In genomic region chr19:8539621-8540149, GRCh38 we compare ENCODE assay signal across 19 cellular contexts. TPM values are rescaled to one million over a fixed set of nuclear protein-coding genes. Genes with fewer than 3 reads are reported as not detected.
DNase-seq lines count a peak whose midpoint lies in the region; ATAC-seq, FAIRE-seq and TF ChIP-seq lines count a peak whose summit lies in the region.
"Had no signal": no experiment of that assay in that cellular context is flagged by ENCODE, and none has a peak within 500 bp of the region (broad histone marks: within the 10 kb centered on the region; RNA-seq: fewer than 3 reads in every experiment).

No MANE protein-coding gene starts in this region.

- CTCF ChIA-PET in T-cell (lab: Charles Lee) = interaction anchor here in 1 of 2 donors (0.6 kb wide), 1 partner anchor 1873 kb away, joined by 4 read pairs; no protein-coding TSS in a partner anchor

- no peak for TF ChIP-seq POLR2A in H54 (IDR thresholded peaks at IDR 0.05; ENCODE audit: low read depth, low read length)

- H3K27me3 Mint-ChIP-seq in T-cell (no peaks in the 10 kb centered on the region), natural killer cell (ENCODE audit: low read depth in 2 of 2) (no peaks in the 10 kb centered on the region)
- H3K27me3 Mint-ChIP-seq in dendritic cell treated with granulocyte-macrophage colony-stimulating factor and Interleukin-4, amounts not matched to agents 40 ng/mL and 50 ng/mL, for 4 days = no peaks in the 10 kb centered on the region

- H3K4me1 Mint-ChIP-seq in T-cell (no peaks in the 10 kb centered on the region), natural killer cell (peaks cover 0 to 16% of the 10 kb centered on the region in 2 donors)
- peaks cover 33% of the 10 kb centered on the region for H3K4me1 Mint-ChIP-seq in dendritic cell treated with granulocyte-macrophage colony-stimulating factor and Interleukin-4, amounts not matched to agents 40 ng/mL and 50 ng/mL, for 4 days (ENCODE audit: low read depth)
- no peaks in the 10 kb centered on the region for H3K4me1 Mint-ChIP-seq in stimulated activated effector memory CD8-positive, alpha-beta T cell treated with anti-CD3 and anti-CD28 coated beads, Interleukin-12 subunit alpha, Interleukin-12 subunit beta, amount 100 ng/mL, for 72 hours

- no peak for TF ChIP-seq CTCF in natural killer cell (IDR thresholded peaks at IDR 0.05)

- H3K27ac Mint-ChIP-seq in T-cell (peak overlapping the region; percentile 16 to 31), natural killer cell (peak overlapping the region; percentile 71 to 78)
- H3K27ac Mint-ChIP-seq in dendritic cell treated with granulocyte-macrophage colony-stimulating factor and Interleukin-4, amounts not matched to agents 40 ng/mL and 50 ng/mL, for 4 days = peak overlapping the region; percentile 75
- H3K27ac Mint-ChIP-seq in stimulated activated effector memory CD8-positive, alpha-beta T cell treated with anti-CD3 and anti-CD28 coated beads, Interleukin-12 subunit alpha, Interleukin-12 subunit beta, amount 100 ng/mL, for 72 hours = peak overlapping the region; percentile 75
- H3K27ac Mint-ChIP-seq: CD8-positive, alpha-beta T cell; HFFc6 had no signal

- H3K4me3 Mint-ChIP-seq in T-cell = no peak overlapping the region
- H3K4me3 Mint-ChIP-seq in dendritic cell treated with granulocyte-macrophage colony-stimulating factor and Interleukin-4, amounts not matched to agents 40 ng/mL and 50 ng/mL, for 4 days = no peak overlapping the region
- no peak overlapping the region for H3K4me3 Mint-ChIP-seq in natural killer cell
- H3K4me3 Mint-ChIP-seq in stimulated activated effector memory CD8-positive, alpha-beta T cell treated with anti-CD3 and anti-CD28 coated beads, Interleukin-12 subunit alpha, Interleukin-12 subunit beta, amount 100 ng/mL, for 72 hours = no peak overlapping the region
- H3K4me3 Mint-ChIP-seq: CD8-positive, alpha-beta T cell; HFFc6 had no signal

- no peaks in the 10 kb centered on the region for H3K9me3 Mint-ChIP-seq in T-cell
- no peaks in the 10 kb centered on the region for H3K9me3 Mint-ChIP-seq in dendritic cell treated with granulocyte-macrophage colony-stimulating factor and Interleukin-4, amounts not matched to agents 40 ng/mL and 50 ng/mL, for 4 days
- peaks cover 0 to 3% of the 10 kb centered on the region in 2 donors for H3K9me3 Mint-ChIP-seq in natural killer cell
- no peaks in the 10 kb centered on the region for H3K9me3 Mint-ChIP-seq in stimulated activated effector memory CD8-positive, alpha-beta T cell treated with anti-CD3 and anti-CD28 coated beads, Interleukin-12 subunit alpha, Interleukin-12 subunit beta, amount 100 ng/mL, for 72 hours
- H3K9me3 Mint-ChIP-seq: CD8-positive, alpha-beta T cell; HFFc6 had no signal

- DNase-seq in T-cell = no peak
- DNase-seq in natural killer cell = no peak
- no peak for DNase-seq in stimulated activated effector memory CD8-positive, alpha-beta T cell treated with anti-CD3 and anti-CD28 coated beads, Interleukin-12 subunit alpha, Interleukin-12 subunit beta, amount 100 ng/mL, for 72 hours (ENCODE audit: low spot score in 2 of 2)
- DNase-seq in H54 (ENCODE audit: insufficient read length, low spot score) = no peak
- no peak for DNase-seq in DMS153 treated with DMSO at 0.1 percent for 48 hours (lab: John Stamatoyannopoulos, UW; ENCODE audit: unreplicated experiment)
- no peak for DNase-seq in middle frontal gyrus (ENCODE audit: extremely low spot score, low spot score)
- DNase-seq: BE2C; CD8-positive, alpha-beta T cell; COR-L47; DMS153; DND-41; GDM1; GOT3; HCEC 1CT; HFFc6 had no signal

- no peak for ATAC-seq in T-cell (replicated peaks in 1 of 4)
- no peak for ATAC-seq in natural killer cell
- no peak for ATAC-seq in stimulated activated effector memory CD8-positive, alpha-beta T cell treated with anti-CD3 and anti-CD28 coated beads, Interleukin-12 subunit alpha, Interleukin-12 subunit beta, amount 100 ng/mL, for 72 hours
- ATAC-seq: A549; CD8-positive, alpha-beta T cell had no signal

- POLR2A ChIA-PET in T-cell (lab: Charles Lee) = no interaction called here

- FAIRE-seq in H54 (lab: Jason Lieb, UNC) = no peak
- FAIRE-seq: A549, D721Med, GM12892 had no signal

- H3K36me3 Mint-ChIP-seq in T-cell = peaks cover 23% of the 10 kb centered on the region
- H3K36me3 Mint-ChIP-seq in dendritic cell treated with granulocyte-macrophage colony-stimulating factor and Interleukin-4, amounts not matched to agents 40 ng/mL and 50 ng/mL, for 4 days (ENCODE audit: low read depth) = peaks cover 65% of the 10 kb centered on the region
- no peaks in the 10 kb centered on the region for H3K36me3 Mint-ChIP-seq in natural killer cell
- H3K36me3 Mint-ChIP-seq in stimulated activated effector memory CD8-positive, alpha-beta T cell treated with anti-CD3 and anti-CD28 coated beads, Interleukin-12 subunit alpha, Interleukin-12 subunit beta, amount 100 ng/mL, for 72 hours = peaks cover 53% of the 10 kb centered on the region

- intact Hi-C loops in dendritic cell treated with granulocyte-macrophage colony-stimulating factor and Interleukin-4, amounts not matched to agents 40 ng/mL and 50 ng/mL, for 4 days (cut with micrococcal nuclease) = loop anchor here (5.0 kb wide), 1 partner anchor 38 kb away; the partner anchor contains the start of gene MYO1F
- intact Hi-C loops in natural killer cell (cut with micrococcal nuclease) = no loop called here

RNA-seq across cellular contexts. Expression of gene ZNF414, which starts 25.7 kb away (rescaled TPM):
- total RNA-seq in T-cell (10 to 100 TPM; 34.4 to 78.6 (median 67.2) TPM), natural killer cell (10 to 100 TPM; 42.1 to 46.4 (median 42.3) TPM)

RNA-seq across cellular contexts. Expression of gene PRAM1, which starts 37.2 kb away (rescaled TPM):
- total RNA-seq in T-cell (1 to 10 TPM; 2.2 to 5.1 (median 3.8) TPM), natural killer cell (10 to 100 TPM in 1 of 3 donors, 1 to 10 TPM in 2; 7.7 to 17.5 (median 9.0) TPM)

RNA-seq across cellular contexts. Expression of gene MYO1F, which starts 37.6 kb away (rescaled TPM):
- total RNA-seq in T-cell = 100 to 1,000 TPM; 109 to 363 (median 277) TPM
- total RNA-seq in natural killer cell = 1,000 to 10,000 TPM in 2 of 3 donors, 100 to 1,000 TPM in 1; 971 to 1,223 (median 1,014) TPM

Comparison
In these comparisons a context has a peak if more than half of its experiments do, and no peak if none do; other contexts are left out.
1. H3K27ac Mint-ChIP-seq: peak in every context shown above with its lines; median percentile 75 in dendritic cell treated with granulocyte-macrophage colony-stimulating factor and Interleukin-4, amounts not matched to agents 40 ng/mL and 50 ng/mL, for 4 days; 75 in stimulated activated effector memory CD8-positive, alpha-beta T cell treated with anti-CD3 and anti-CD28 coated beads, Interleukin-12 subunit alpha, Interleukin-12 subunit beta, amount 100 ng/mL, for 72 hours; 74 in natural killer cell; 24 in T-cell.